Comparison of ENCODE assay signal across 28 cellular contexts in the genomic region with DNA sequence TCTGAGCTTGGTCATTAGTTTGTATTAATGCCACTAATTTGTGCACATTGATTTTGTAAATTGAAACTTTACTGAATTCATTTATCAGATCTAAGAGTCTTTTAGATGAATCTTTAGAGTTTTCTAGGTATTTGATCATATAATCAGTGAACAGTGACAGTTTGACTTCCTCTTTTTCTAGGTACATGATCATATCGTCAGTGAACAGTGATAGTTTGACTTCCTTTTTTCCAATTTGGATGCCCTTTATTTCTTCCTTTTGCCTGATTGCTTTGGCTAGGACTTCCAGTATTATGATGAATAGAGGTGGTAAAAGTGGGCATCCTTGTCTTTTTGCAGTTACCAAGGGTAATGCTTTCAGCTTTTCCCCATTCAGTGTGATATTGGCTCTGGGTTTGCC.
"Had no signal": no experiment of that assay in that cellular context is flagged by ENCODE, and none has a peak within 500 bp of the region (broad histone marks: within the 10 kb centered on the region; RNA-seq: fewer than 3 reads in every experiment).

No MANE protein-coding gene starts in this region.

- H3K36me3 Mint-ChIP-seq: activated naive CD8-positive, alpha-beta T cell treated with anti-CD3 and anti-CD28 coated beads for 36 hours; brain; natural killer cell treated with Interleukin-12 subunit alpha and Interleukin-12 subunit beta and Interleukin-15 and Interleukin-18, amount 100 ng/mL, for 72 hours; stimulated activated memory B cell treated with anti-CD40 and anti-IgM and Interleukin-4, amounts not matched to agents 10 μg/mL and 1 μg/mL and 100 μg/mL, for 72 hours; type B pancreatic cell had no signal

- H3K27me3 Mint-ChIP-seq: activated naive CD8-positive, alpha-beta T cell treated with anti-CD3 and anti-CD28 coated beads for 36 hours; brain; natural killer cell treated with Interleukin-12 subunit alpha and Interleukin-12 subunit beta and Interleukin-15 and Interleukin-18, amount 100 ng/mL, for 72 hours; stimulated activated memory B cell treated with anti-CD40 and anti-IgM and Interleukin-4, amounts not matched to agents 10 μg/mL and 1 μg/mL and 100 μg/mL, for 72 hours; stimulated activated naive CD8-positive, alpha-beta T cell treated with anti-CD3 and anti-CD28 coated beads, Interleukin-15, amount 100 ng/mL, for 72 hours; type B pancreatic cell had no signal

- ATAC-seq: activated CD4-positive, CD25-positive, alpha-beta regulatory T cell treated with anti-CD3 and anti-CD28 coated beads, Interleukin-2, amount 50 U/mL, for 24 hours; gastrocnemius medialis; mucosa of descending colon; natural killer cell treated with Interleukin-12 subunit alpha and Interleukin-12 subunit beta and Interleukin-15 and Interleukin-18, amount 100 ng/mL, for 72 hours; stimulated activated memory B cell treated with anti-CD40 and anti-IgM and Interleukin-4, amounts not matched to agents 10 μg/mL and 1 μg/mL and 100 μg/mL, for 72 hours; stimulated activated naive CD8-positive, alpha-beta T cell treated with anti-CD3 and anti-CD28 coated beads, Interleukin-15, amount 100 ng/mL, for 72 hours had no signal

- DNase-seq: activated CD4-positive, alpha-beta T cell treated with anti-CD3 and anti-CD28 coated beads for 48 hours; activated CD4-positive, alpha-beta T cell treated with anti-CD3 and anti-CD28 coated beads, Interleukin-2, amount 50 U/mL, for 48 hours; activated CD8-positive, alpha-beta memory T cell treated with anti-CD3 and anti-CD28 coated beads for 24 hours; activated effector memory CD4-positive, alpha-beta T cell treated with Interleukin-2 at 50 U/mL for 16 hours; activated naive CD4-positive, alpha-beta T cell treated with anti-CD3 and anti-CD28 coated beads for 36 hours; activated naive CD8-positive, alpha-beta T cell treated with anti-CD3 and anti-CD28 coated beads for 36 hours; adrenal gland; aorta; cerebellar nuclear complex; colonic mucosa; dorsolateral prefrontal cortex; effector memory CD4-positive, alpha-beta T cell; erythroblast; gastrocnemius medialis; glutamatergic neuron; left ventricle myocardium inferior; mucosa of descending colon; stimulated activated CD4-positive, alpha-beta T cell treated with anti-CD3 and anti-CD28 coated beads, Interleukin-1b, Interleukin-23, amount 100 ng/mL, for 48 hours; stimulated activated CD4-positive, alpha-beta T cell treated with anti-CD3 and anti-CD28 coated beads, Interleukin-4, amount 100 ng/mL, for 4 hours; stimulated activated CD8-positive, alpha-beta memory T cell treated with anti-CD3 and anti-CD28 coated beads, Interleukin-4, amount 100 ng/mL, for 48 hours; stimulated activated naive CD8-positive, alpha-beta T cell treated with anti-CD3 and anti-CD28 coated beads, Interleukin-15, amount 100 ng/mL, for 72 hours; substantia nigra; WERI-Rb-1 had no signal

- H3K9me3 Mint-ChIP-seq: activated naive CD4-positive, alpha-beta T cell treated with anti-CD3 and anti-CD28 coated beads for 36 hours; stimulated activated memory B cell treated with anti-CD40 and anti-IgM and Interleukin-4, amounts not matched to agents 10 μg/mL and 1 μg/mL and 100 μg/mL, for 72 hours; stimulated activated naive CD8-positive, alpha-beta T cell treated with anti-CD3 and anti-CD28 coated beads, Interleukin-15, amount 100 ng/mL, for 72 hours; type B pancreatic cell had no signal

- H3K4me1 Mint-ChIP-seq: activated naive CD8-positive, alpha-beta T cell treated with anti-CD3 and anti-CD28 coated beads for 36 hours; brain; stimulated activated memory B cell treated with anti-CD40 and anti-IgM and Interleukin-4, amounts not matched to agents 10 μg/mL and 1 μg/mL and 100 μg/mL, for 72 hours; stimulated activated naive CD8-positive, alpha-beta T cell treated with anti-CD3 and anti-CD28 coated beads, Interleukin-15, amount 100 ng/mL, for 72 hours had no signal

- H3K4me3 Mint-ChIP-seq: activated naive CD4-positive, alpha-beta T cell treated with anti-CD3 and anti-CD28 coated beads for 36 hours; activated naive CD8-positive, alpha-beta T cell treated with anti-CD3 and anti-CD28 coated beads for 36 hours; brain; natural killer cell treated with Interleukin-12 subunit alpha and Interleukin-12 subunit beta and Interleukin-15 and Interleukin-18, amount 100 ng/mL, for 72 hours; stimulated activated memory B cell treated with anti-CD40 and anti-IgM and Interleukin-4, amounts not matched to agents 10 μg/mL and 1 μg/mL and 100 μg/mL, for 72 hours; stimulated activated naive CD8-positive, alpha-beta T cell treated with anti-CD3 and anti-CD28 coated beads, Interleukin-15, amount 100 ng/mL, for 72 hours; type B pancreatic cell had no signal

- H3K27ac Mint-ChIP-seq: activated naive CD4-positive, alpha-beta T cell treated with anti-CD3 and anti-CD28 coated beads for 36 hours; activated naive CD8-positive, alpha-beta T cell treated with anti-CD3 and anti-CD28 coated beads for 36 hours; brain; natural killer cell treated with Interleukin-12 subunit alpha and Interleukin-12 subunit beta and Interleukin-15 and Interleukin-18, amount 100 ng/mL, for 72 hours; stimulated activated memory B cell treated with anti-CD40 and anti-IgM and Interleukin-4, amounts not matched to agents 10 μg/mL and 1 μg/mL and 100 μg/mL, for 72 hours; stimulated activated naive CD8-positive, alpha-beta T cell treated with anti-CD3 and anti-CD28 coated beads, Interleukin-15, amount 100 ng/mL, for 72 hours; type B pancreatic cell had no signal
